23 cellular contexts compared by ENCODE assay signal in the genomic region with DNA sequence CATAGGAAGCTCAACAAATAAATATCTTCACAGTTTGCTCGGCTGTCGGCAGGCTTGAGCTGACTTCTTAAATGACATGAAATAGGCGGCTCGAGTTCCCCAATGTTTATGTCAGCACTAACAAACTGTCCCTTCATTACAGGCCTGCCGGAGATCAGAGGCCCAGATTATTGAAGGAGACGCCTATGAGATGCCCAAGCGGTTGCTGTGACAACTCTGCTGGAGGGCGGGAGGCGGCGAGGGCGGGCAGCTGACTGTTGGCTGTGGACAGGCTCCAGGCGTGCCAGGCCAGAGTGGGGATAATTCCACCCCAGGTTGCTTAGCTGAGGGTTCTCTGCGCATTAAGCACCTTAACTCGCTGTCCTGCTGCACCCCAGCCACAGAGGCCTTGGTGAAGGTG. TPM values are rescaled to one million over a fixed set of nuclear protein-coding genes. Genes with fewer than 3 reads are reported as not detected.
DNase-seq lines count a peak whose midpoint lies in the region; ATAC-seq and TF ChIP-seq lines count a peak whose summit lies in the region.
"Had no signal": no experiment of that assay in that cellular context is flagged by ENCODE, and none has a peak within 500 bp of the region (broad histone marks: within the 10 kb centered on the region; RNA-seq: fewer than 3 reads in every experiment).

No MANE protein-coding gene starts in this region.

- no peak overlapping the region for H2AFZ ChIP-seq in H9 (ENCODE audit: low read length)

- H3K9me3 ChIP-seq in ectodermal cell (ENCODE audit: control insufficient read depth, low read length) (no peaks in the 10 kb centered on the region), H9 (ENCODE audit: control insufficient read depth, low read depth, low read length) (no peaks in the 10 kb centered on the region)
- H3K9me3 ChIP-seq: gastrocnemius medialis had no signal

- H4K91ac ChIP-seq in H9 (ENCODE audit: insufficient read length, low read depth, low read length): no peak overlapping the region

- H3K4me3 ChIP-seq in ectodermal cell (ENCODE audit: insufficient read depth, low read depth, low read length): no peak overlapping the region
- H3K4me3 ChIP-seq: BLaER1 treated with 17β-estradiol and CSF1 and Interleukin-3, amounts not matched to agents 10 nM and 100 nM; gastrocnemius medialis; right atrium auricular region; tibial artery had no signal

- no peaks in the 10 kb centered on the region for H4K20me1 ChIP-seq in H9 (ENCODE audit: control insufficient read depth, insufficient read depth, insufficient read length)
- H4K20me1 ChIP-seq: BLaER1 treated with 17β-estradiol and CSF1 and Interleukin-3, amounts not matched to agents 10 nM and 100 nM had no signal

- peaks cover 28% of the 10 kb centered on the region for H3K4me1 ChIP-seq in ectodermal cell (ENCODE audit: control insufficient read depth, insufficient read depth, low read length)
- no peaks in the 10 kb centered on the region for H3K4me1 ChIP-seq in H9 (ENCODE audit: insufficient read depth, low read length)
- H3K4me1 ChIP-seq: gastrocnemius medialis, right atrium auricular region, tibial artery had no signal

- no peak overlapping the region for H3K4me3 Mint-ChIP-seq in H9
- no peak overlapping the region for H3K4me3 Mint-ChIP-seq in T-helper 2 cell treated with Interferon-gamma antibody and Interleukin-4, amounts not matched to agents 5 μg/mL and 100 μg/mL, for 36 hours
- H3K4me3 Mint-ChIP-seq: activated CD4-positive, alpha-beta T cell treated with anti-CD3 and anti-CD28 coated beads, Interleukin-2, amount 10 ng/mL, durations not matched to agents 7 days and 5 days; stimulated activated effector memory CD8-positive, alpha-beta T cell treated with anti-CD3 and anti-CD28 coated beads, Interleukin-12 subunit alpha, Interleukin-12 subunit beta, amount 100 ng/mL, for 72 hours had no signal

- ATAC-seq in GM21447 (IDR thresholded peaks at IDR 0.05; ENCODE audit: unreplicated experiment): no peak
- ATAC-seq: gastrocnemius medialis; left ventricle myocardium superior; stimulated activated effector memory CD8-positive, alpha-beta T cell treated with anti-CD3 and anti-CD28 coated beads, Interleukin-12 subunit alpha, Interleukin-12 subunit beta, amount 100 ng/mL, for 72 hours had no signal

- H2BK12ac ChIP-seq in H9 (ENCODE audit: insufficient read length, low read depth, low read length): no peak overlapping the region

- no peak overlapping the region for H2BK120ac ChIP-seq in H9 (ENCODE audit: low read depth, low read length, poor library complexity, severe bottlenecking)

- no peak overlapping the region for H3K9ac ChIP-seq in H9 (ENCODE audit: extremely low read depth, insufficient read length, low read length)
- H3K9ac ChIP-seq: BLaER1 treated with 17β-estradiol and CSF1 and Interleukin-3, amounts not matched to agents 10 nM and 100 nM had no signal

- no peaks in the 10 kb centered on the region for H3K79me1 ChIP-seq in H9 (ENCODE audit: insufficient read depth, low read depth, low read length, poor library complexity, severe bottlenecking)

- no peaks in the 10 kb centered on the region for H3K23me2 ChIP-seq in H9 (ENCODE audit: insufficient read length, low read depth, low read length, poor library complexity, severe bottlenecking)

- no peak overlapping the region for H2BK20ac ChIP-seq in H9 (ENCODE audit: low read depth, low read length, poor library complexity, severe bottlenecking)

- no peak overlapping the region for H4K5ac ChIP-seq in H9 (ENCODE audit: insufficient read length, low read depth, low read length)

- H3K36me3 Mint-ChIP-seq in H9 (ENCODE audit: insufficient read depth in 1 of 3, low read depth in 3 of 3): peaks cover 4 to 12% (median 5%) of the 10 kb centered on the region in 3 experiments; a peak in 6 of 7 replicates
- no peaks in the 10 kb centered on the region for H3K36me3 Mint-ChIP-seq in T-helper 2 cell treated with Interferon-gamma antibody and Interleukin-4, amounts not matched to agents 5 μg/mL and 100 μg/mL, for 36 hours (ENCODE audit: low read depth)
- H3K36me3 Mint-ChIP-seq: stimulated activated effector memory CD8-positive, alpha-beta T cell treated with anti-CD3 and anti-CD28 coated beads, Interleukin-12 subunit alpha, Interleukin-12 subunit beta, amount 100 ng/mL, for 72 hours had no signal

- no peak overlapping the region for H3T11ph ChIP-seq in H9 (ENCODE audit: low read length)

- H3K4me2 ChIP-seq in H9 (ENCODE audit: insufficient read depth, insufficient read length, low read length): no peak overlapping the region
- H3K4me2 ChIP-seq: BLaER1 treated with 17β-estradiol and CSF1 and Interleukin-3, amounts not matched to agents 10 nM and 100 nM had no signal

- H3K27ac Mint-ChIP-seq in H9: no peak overlapping the region
- H3K27ac Mint-ChIP-seq in T-helper 2 cell treated with Interferon-gamma antibody and Interleukin-4, amounts not matched to agents 5 μg/mL and 100 μg/mL, for 36 hours: no peak overlapping the region
- H3K27ac Mint-ChIP-seq: activated CD4-positive, alpha-beta T cell treated with anti-CD3 and anti-CD28 coated beads, Interleukin-2, amount 10 ng/mL, durations not matched to agents 7 days and 5 days; stimulated activated effector memory CD8-positive, alpha-beta T cell treated with anti-CD3 and anti-CD28 coated beads, Interleukin-12 subunit alpha, Interleukin-12 subunit beta, amount 100 ng/mL, for 72 hours had no signal

- H4K8ac ChIP-seq in H9 (replicated peaks; ENCODE audit: insufficient read length, low read depth, low read length): no peak overlapping the region

- TF ChIP-seq CTCF in H9 (conservative IDR thresholded peaks at IDR 0.05): no peak

- WGBS in ectodermal cell, 2 experiments: 62 to 67% methylated on average over 14 of the region's 14 CpGs
- WGBS in H9 (ENCODE audit: extremely low coverage, insufficient read length, low lambda C conversion rate): no CpG with 5 or more reads among the region's 14 CpGs

- H2AK5ac ChIP-seq in H9 (ENCODE audit: insufficient read length, low read length): no peak overlapping the region

- no peak overlapping the region for H2BK15ac ChIP-seq in H9 (ENCODE audit: low read depth, low read length)

- H3K27ac ChIP-seq in ectodermal cell (ENCODE audit: insufficient read depth, low read depth, low read length, poor library complexity, severe bottlenecking) (peak overlapping the region; percentile 64), H9 (ENCODE audit: insufficient read length, low read depth, low read length) (no peak overlapping the region)
- H3K27ac ChIP-seq: BLaER1 treated with 17β-estradiol and CSF1 and Interleukin-3, amounts not matched to agents 10 nM and 100 nM; epithelial cell of prostate; gastrocnemius medialis; right atrium auricular region; tibial artery had no signal

- H3K36me3 ChIP-seq in ectodermal cell (ENCODE audit: control insufficient read depth, insufficient read depth, low read length): no peaks in the 10 kb centered on the region
- H3K36me3 ChIP-seq: gastrocnemius medialis, right atrium auricular region, tibial artery had no signal

- H3K79me2 ChIP-seq in H9 (ENCODE audit: insufficient read depth, low read length): no peaks in the 10 kb centered on the region

- H3K14ac ChIP-seq in H9 (ENCODE audit: insufficient read depth, low read length): no peak overlapping the region

- H3K18ac ChIP-seq in H9 (ENCODE audit: insufficient read length, low read depth, low read length): no peak overlapping the region

- H3K27me3 Mint-ChIP-seq in H9 (ENCODE audit: low read depth): peaks cover 62% of the 10 kb centered on the region
- H3K27me3 Mint-ChIP-seq in T-helper 2 cell treated with Interferon-gamma antibody and Interleukin-4, amounts not matched to agents 5 μg/mL and 100 μg/mL, for 36 hours (ENCODE audit: low read depth): no peaks in the 10 kb centered on the region

- no peak overlapping the region for H3K23ac ChIP-seq in H9 (ENCODE audit: insufficient read length, low read depth, low read length)

- H3K4ac ChIP-seq in H9 (ENCODE audit: low read depth, low read length): no peak overlapping the region

- DNase-seq in NCI-H1417 (lab: John Stamatoyannopoulos, UW) (peak in 2 of 3 experiments; percentile 45 to 82), NCI-H1417 treated with DMSO at 0.1 percent for 48 hours (lab: John Stamatoyannopoulos, UW) (no peak), middle frontal gyrus (ENCODE audit: extremely low spot score, low spot score) (peak; percentile 42), superior temporal gyrus (ENCODE audit: extremely low spot score) (peak; percentile 83), H9 (no peak)
- DNase-seq in T-helper 2 cell treated with Interferon-gamma antibody and Interleukin-4, amounts not matched to agents 5 μg/mL and 100 μg/mL, for 36 hours (ENCODE audit: low spot score): no peak
- DNase-seq: activated CD4-positive, alpha-beta T cell treated with anti-CD3 and anti-CD28 coated beads, Interleukin-2, amount 10 ng/mL, durations not matched to agents 7 days and 5 days; aorta; gastrocnemius medialis; GF-D8; KG1; left ventricle myocardium superior; NCI-H1048; NCI-H2107; stimulated activated CD4-positive, alpha-beta T cell treated with anti-CD3 and anti-CD28 coated beads, Interleukin-15, amount 100 ng/mL, for 24 hours; SW 1271; tibial artery had no signal

- H3K9me3 Mint-ChIP-seq in H9: peaks cover 12 to 13% of the 10 kb centered on the region in 2 experiments; a peak in 4 of 5 replicates
- peaks cover 7% of the 10 kb centered on the region for H3K9me3 Mint-ChIP-seq in T-helper 2 cell treated with Interferon-gamma antibody and Interleukin-4, amounts not matched to agents 5 μg/mL and 100 μg/mL, for 36 hours

- H3K27me3 ChIP-seq in ectodermal cell (ENCODE audit: control insufficient read depth, insufficient read depth, low read length, poor library complexity, severe bottlenecking) (no peaks in the 10 kb centered on the region), H9 (ENCODE audit: insufficient read depth, low read length) (0 out of 2 replicates have a peak, but pooled peaks cover 3% of the 10 kb centered on the region)
- H3K27me3 ChIP-seq: BLaER1 treated with 17β-estradiol and CSF1 and Interleukin-3, amounts not matched to agents 10 nM and 100 nM; right atrium auricular region; tibial artery had no signal

- peaks cover 0 to 2% of the 10 kb centered on the region in 2 experiments; a peak in 1 of 4 replicates for H3K4me1 Mint-ChIP-seq in H9
- H3K4me1 Mint-ChIP-seq in T-helper 2 cell treated with Interferon-gamma antibody and Interleukin-4, amounts not matched to agents 5 μg/mL and 100 μg/mL, for 36 hours (ENCODE audit: low read depth): no peaks in the 10 kb centered on the region
- H3K4me1 Mint-ChIP-seq: activated CD4-positive, alpha-beta T cell treated with anti-CD3 and anti-CD28 coated beads, Interleukin-2, amount 10 ng/mL, durations not matched to agents 7 days and 5 days; stimulated activated effector memory CD8-positive, alpha-beta T cell treated with anti-CD3 and anti-CD28 coated beads, Interleukin-12 subunit alpha, Interleukin-12 subunit beta, amount 100 ng/mL, for 72 hours had no signal

- H2BK5ac ChIP-seq in H9 (ENCODE audit: insufficient read length, low read length): no peak overlapping the region

- no peak overlapping the region for H3K56ac ChIP-seq in H9 (ENCODE audit: insufficient read length, low read depth, low read length)

RNA-seq across cellular contexts. Expression of gene MSX1, which starts 39.2 kb away (rescaled TPM):
- 68.8 TPM for polyA plus RNA-seq in ectodermal cell (2013, experiment 1 of 4)
- 67.1 TPM for polyA plus RNA-seq in ectodermal cell (2013, experiment 2 of 4)
- polyA plus RNA-seq in ectodermal cell (2013, experiment 3 of 4): 82.3 TPM
- polyA plus RNA-seq in ectodermal cell (2013, experiment 4 of 4): 99.1 TPM
- total RNA-seq in H9 (2021): not detected in 2 replicates
- total RNA-seq: activated CD4-positive, alpha-beta T cell treated with anti-CD3 and anti-CD28 coated beads, Interleukin-2, amount 10 ng/mL, durations not matched to agents 7 days and 5 days had no signal

Comparison
In these comparisons a context has a peak if more than half of its experiments do, and no peak if none do; other contexts are left out.
1. DNase-seq: peak in NCI-H1417 (2 of 3), middle frontal gyrus (single experiment) and superior temporal gyrus (single experiment); none in NCI-H1417 treated with DMSO at 0.1 percent for 48 hours (single experiment), H9 (single experiment) and T-helper 2 cell treated with Interferon-gamma antibody and Interleukin-4, amounts not matched to agents 5 μg/mL and 100 μg/mL, for 36 hours (single experiment).